Comparison of ENCODE assay signal across 33 cellular contexts in genomic region chr10:132016514-132016913, GRCh38.
"Had no signal": no experiment of that assay in that cellular context is flagged by ENCODE, and none has a peak within 500 bp of the region (broad histone marks: within the 10 kb centered on the region; RNA-seq: fewer than 3 reads in every experiment).

No MANE protein-coding gene starts in this region.

- H3K27me3 ChIP-seq: MG63 had no signal

- H3K4me3 ChIP-seq: MG63, PC-9 had no signal

- DNase-seq: activated B cell treated with CpG ODN at 0.5 μM for 24 hours; activated CD4-positive, alpha-beta memory T cell treated with anti-CD3 and anti-CD28 coated beads for 36 hours; activated CD4-positive, alpha-beta T cell treated with anti-CD3 and anti-CD28 coated beads for 4 hours; activated CD4-positive, alpha-beta T cell treated with anti-CD3 and anti-CD28 coated beads, Interleukin-2, amount 50 U/mL, for 1 hour; activated CD4-positive, CD25-positive, alpha-beta regulatory T cell treated with anti-CD3 and anti-CD28 coated beads, Interleukin-2, amount 50 U/mL, for 72 hours; activated CD8-positive, alpha-beta memory T cell treated with anti-CD3 and anti-CD28 coated beads, Interleukin-2, amount 50 U/mL, for 4 hours; activated gamma-delta T cell treated with Interleukin-2 at 50 U/mL for 16 hours; activated naive CD4-positive, alpha-beta T cell treated with anti-CD3 and anti-CD28 coated beads for 36 hours; activated T-cell treated with anti-CD3 and anti-CD28 coated beads for 4 hours; activated T-cell treated with anti-CD3 and anti-CD28 coated beads, Interleukin-2, amount 50 U/mL, for 4 hours; anterior cingulate cortex; Karpas-422; KBM-7; MG63; NCI-H1048; NCI-H1105 treated with DMSO at 0.1 percent for 48 hours; NCI-H1436; NCI-H1694; NCI-H1930; NCI-H2081 treated with DMSO at 0.1 percent for 48 hours; NCI-H226; NCI-H524 treated with DMSO at 0.1 percent for 48 hours; PC-9; SIG-M5; T-cell; T-helper 2 cell; T-helper 9 cell had no signal

- H3K9me3 Mint-ChIP-seq: activated B cell treated with CpG ODN at 0.5 μM for 24 hours; activated CD4-positive, alpha-beta memory T cell treated with anti-CD3 and anti-CD28 coated beads for 36 hours; activated naive CD4-positive, alpha-beta T cell treated with anti-CD3 and anti-CD28 coated beads for 36 hours; activated naive CD4-positive, alpha-beta T cell treated with anti-CD3 and anti-CD28 coated beads, Interleukin-2, amount 50 U/mL, for 72 hours; activated T-cell treated with anti-CD3 and anti-CD28 coated beads, Interleukin-2, amount 50 U/mL, for 4 hours; activated T-helper 1 cell treated with anti-CD3 and anti-CD28 coated beads, Interleukin-12 subunit alpha, Interleukin-12 subunit beta, Interleukin-2, Interleukin-4 antibody, amounts not matched to agents 30 ng/mL and 10 ng/mL and 1 ng/mL, durations not matched to agents 14 hours and 24 hours and 36 hours; brain; central memory CD8-positive, alpha-beta T cell; T-cell had no signal

- H3K27ac ChIP-seq: PC-9, RWPE1, VCaP had no signal

- H3K9me3 ChIP-seq: MG63 had no signal

- H3K36me3 Mint-ChIP-seq: activated CD4-positive, alpha-beta memory T cell treated with anti-CD3 and anti-CD28 coated beads for 36 hours; activated naive CD4-positive, alpha-beta T cell treated with anti-CD3 and anti-CD28 coated beads, Interleukin-2, amount 50 U/mL, for 72 hours; brain; T-cell had no signal

- H3K36me3 ChIP-seq: MG63 had no signal

- H3K27me3 Mint-ChIP-seq: activated B cell treated with CpG ODN at 0.5 μM for 24 hours; activated CD4-positive, alpha-beta memory T cell treated with anti-CD3 and anti-CD28 coated beads for 36 hours; brain; central memory CD8-positive, alpha-beta T cell; T-cell had no signal

- H3K4me1 Mint-ChIP-seq: activated B cell treated with CpG ODN at 0.5 μM for 24 hours; brain; central memory CD8-positive, alpha-beta T cell; T-cell had no signal

- H3K4me3 Mint-ChIP-seq: activated B cell treated with CpG ODN at 0.5 μM for 24 hours; activated CD4-positive, alpha-beta memory T cell treated with anti-CD3 and anti-CD28 coated beads for 36 hours; activated naive CD4-positive, alpha-beta T cell treated with anti-CD3 and anti-CD28 coated beads for 36 hours; activated T-cell treated with anti-CD3 and anti-CD28 coated beads, Interleukin-2, amount 50 U/mL, for 4 hours; activated T-helper 1 cell treated with anti-CD3 and anti-CD28 coated beads, Interleukin-12 subunit alpha, Interleukin-12 subunit beta, Interleukin-2, Interleukin-4 antibody, amounts not matched to agents 30 ng/mL and 10 ng/mL and 1 ng/mL, durations not matched to agents 14 hours and 24 hours and 36 hours; brain; central memory CD8-positive, alpha-beta T cell; T-cell had no signal

- H3K27ac Mint-ChIP-seq: activated B cell treated with CpG ODN at 0.5 μM for 24 hours; activated CD4-positive, alpha-beta memory T cell treated with anti-CD3 and anti-CD28 coated beads for 36 hours; activated naive CD4-positive, alpha-beta T cell treated with anti-CD3 and anti-CD28 coated beads for 36 hours; activated naive CD4-positive, alpha-beta T cell treated with anti-CD3 and anti-CD28 coated beads, Interleukin-2, amount 50 U/mL, for 72 hours; activated T-helper 1 cell treated with anti-CD3 and anti-CD28 coated beads, Interleukin-12 subunit alpha, Interleukin-12 subunit beta, Interleukin-2, Interleukin-4 antibody, amounts not matched to agents 30 ng/mL and 10 ng/mL and 1 ng/mL, durations not matched to agents 14 hours and 24 hours and 36 hours; brain; T-cell had no signal
